ENCODE assay signal across 1 cellular context in the genomic region with DNA sequence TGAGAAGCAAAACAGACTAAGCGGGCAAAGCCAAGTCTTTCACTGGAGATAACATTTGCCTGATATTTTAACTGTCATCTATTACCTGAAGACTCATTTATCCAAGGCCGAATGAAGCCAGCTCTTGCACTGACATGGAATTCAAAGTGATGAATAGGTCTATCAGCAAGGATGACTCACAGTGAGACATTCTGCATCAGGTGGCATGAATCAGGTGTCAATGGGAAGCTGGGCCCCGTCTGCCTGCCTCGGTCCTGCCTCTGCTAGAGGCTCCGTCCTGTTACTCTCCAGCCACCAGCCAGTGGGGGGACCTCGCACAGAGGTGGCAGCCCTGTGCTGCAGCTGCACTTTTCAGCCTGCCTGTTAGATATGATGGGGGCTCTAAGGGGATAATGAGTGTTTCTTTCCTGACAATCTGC.
TF ChIP-seq lines count a peak whose summit lies in the region.

No MANE protein-coding gene starts in this region.

TF ChIP-seq in HepG2, 621 proteins besides CTCF, POLR2A, EP300 and RAD21 (continued from another document and continues in another):
- TF ChIP-seq MXI1 (IDR thresholded peaks at IDR 0.05; ENCODE audit: borderline replicate concordance, low read depth, low read length) (peak; percentile 23; the same call in 1 of the 3 replicates), ZBTB21 (CRISPR knock-in tag; IDR thresholded peaks at IDR 0.05) (no peak), ATF3 (CRISPR knock-in tag; IDR thresholded peaks at IDR 0.05) (peak; percentile 77), MAFK (conservative IDR thresholded peaks at IDR 0.05 in 1 of 2, IDR thresholded peaks at IDR 0.05 in 1 of 2; ENCODE audit: low read length in 2 of 2) (peak; percentile 10 to 16; a peak in 1 of 4 replicates), ZNF331 (CRISPR knock-in tag; IDR thresholded peaks at IDR 0.05) (no peak), HMG20A (CRISPR knock-in tag; IDR thresholded peaks at IDR 0.05; ENCODE audit: borderline replicate concordance) (0 out of 2 replicates have a peak, but pooled peaks have one; percentile 23), ZNF263 (CRISPR knock-in tag; IDR thresholded peaks at IDR 0.05) (no peak), SOX5 (CRISPR knock-in tag; IDR thresholded peaks at IDR 0.05; ENCODE audit: borderline replicate concordance) (0 out of 2 replicates have a peak, but pooled peaks have one; percentile 16), MED1 (CRISPR knock-in tag; IDR thresholded peaks at IDR 0.05) (peak; percentile 62), ZNF335 (CRISPR knock-in tag; IDR thresholded peaks at IDR 0.05) (0 out of 2 replicates have a peak, but pooled peaks have one; percentile 6), KDM1A (CRISPR knock-in tag; IDR thresholded peaks at IDR 0.05) (0 out of 2 replicates have a peak, but pooled peaks have one; percentile 15), ZNF768 (CRISPR knock-in tag; IDR thresholded peaks at IDR 0.05) (peak; percentile 52; the same call in 1 of the 2 replicates), ZMAT5 (CRISPR knock-in tag; IDR thresholded peaks at IDR 0.05; ENCODE audit: borderline replicate concordance, low read depth) (no peak), SOX6 (IDR thresholded peaks at IDR 0.05) (no peak), SOX6 (CRISPR knock-in tag; IDR thresholded peaks at IDR 0.05) (peak; percentile 57), MEIS2 (CRISPR knock-in tag; IDR thresholded peaks at IDR 0.05) (peak; percentile 54; the same call in 1 of the 2 replicates), USF2 (IDR thresholded peaks at IDR 0.05; ENCODE audit: low read depth, low read length) (0 out of 2 replicates have a peak, but pooled peaks have one; percentile 29), USF2 (CRISPR knock-in tag; IDR thresholded peaks at IDR 0.05; ENCODE audit: borderline replicate concordance) (no peak), FOSL1 (CRISPR knock-in tag; IDR thresholded peaks at IDR 0.05; ENCODE audit: borderline replicate concordance) (peak; percentile 56; the same call in 1 of the 2 replicates), STAG1 (CRISPR knock-in tag; IDR thresholded peaks at IDR 0.05) (peak; percentile 49), ERF (CRISPR knock-in tag; IDR thresholded peaks at IDR 0.05) (0 out of 2 replicates have a peak, but pooled peaks have one; percentile 45), FOSL2 (CRISPR knock-in tag; IDR thresholded peaks at IDR 0.05) (peak; percentile 96), RXRA (CRISPR knock-in tag; IDR thresholded peaks at IDR 0.05) (no peak; the same call in 1 of the 2 replicates), NR2F1 (CRISPR knock-in tag; IDR thresholded peaks at IDR 0.05) (no peak), ZNF710 (CRISPR knock-in tag; IDR thresholded peaks at IDR 0.05; ENCODE audit: borderline replicate concordance) (no peak), ZFP91 (CRISPR knock-in tag; IDR thresholded peaks at IDR 0.05; ENCODE audit: borderline replicate concordance) (peak; percentile 26; the same call in 1 of the 2 replicates), SUZ12 (IDR thresholded peaks at IDR 0.05; ENCODE audit: low read depth, low read length) (no peak), RBFOX2 (IDR thresholded peaks at IDR 0.05; ENCODE audit: low read depth, low read length) (peak; percentile 69), HDAC2 (CRISPR knock-in tag; IDR thresholded peaks at IDR 0.05) (peak; percentile 59; the same call in 1 of the 2 replicates), FOXA1 (IDR thresholded peaks at IDR 0.05) (no peak), FOXA1 (CRISPR knock-in tag; IDR thresholded peaks at IDR 0.05) (0 out of 2 replicates have a peak, but pooled peaks have one; percentile 17), ZNF615 (CRISPR knock-in tag; IDR thresholded peaks at IDR 0.05; ENCODE audit: borderline replicate concordance) (no peak)
- TF ChIP-seq, protein P1, sequence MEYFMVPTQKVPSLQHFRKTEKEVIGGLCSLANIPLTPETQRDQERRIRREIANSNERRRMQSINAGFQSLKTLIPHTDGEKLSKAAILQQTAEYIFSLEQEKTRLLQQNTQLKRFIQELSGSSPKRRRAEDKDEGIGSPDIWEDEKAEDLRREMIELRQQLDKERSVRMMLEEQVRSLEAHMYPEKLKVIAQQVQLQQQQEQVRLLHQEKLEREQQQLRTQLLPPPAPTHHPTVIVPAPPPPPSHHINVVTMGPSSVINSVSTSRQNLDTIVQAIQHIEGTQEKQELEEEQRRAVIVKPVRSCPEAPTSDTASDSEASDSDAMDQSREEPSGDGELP (IDR thresholded peaks at IDR 0.05; ENCODE audit: borderline replicate concordance, low read depth): peak; percentile 73; the same call in 1 of the 2 replicates
- TF ChIP-seq, protein P2, sequence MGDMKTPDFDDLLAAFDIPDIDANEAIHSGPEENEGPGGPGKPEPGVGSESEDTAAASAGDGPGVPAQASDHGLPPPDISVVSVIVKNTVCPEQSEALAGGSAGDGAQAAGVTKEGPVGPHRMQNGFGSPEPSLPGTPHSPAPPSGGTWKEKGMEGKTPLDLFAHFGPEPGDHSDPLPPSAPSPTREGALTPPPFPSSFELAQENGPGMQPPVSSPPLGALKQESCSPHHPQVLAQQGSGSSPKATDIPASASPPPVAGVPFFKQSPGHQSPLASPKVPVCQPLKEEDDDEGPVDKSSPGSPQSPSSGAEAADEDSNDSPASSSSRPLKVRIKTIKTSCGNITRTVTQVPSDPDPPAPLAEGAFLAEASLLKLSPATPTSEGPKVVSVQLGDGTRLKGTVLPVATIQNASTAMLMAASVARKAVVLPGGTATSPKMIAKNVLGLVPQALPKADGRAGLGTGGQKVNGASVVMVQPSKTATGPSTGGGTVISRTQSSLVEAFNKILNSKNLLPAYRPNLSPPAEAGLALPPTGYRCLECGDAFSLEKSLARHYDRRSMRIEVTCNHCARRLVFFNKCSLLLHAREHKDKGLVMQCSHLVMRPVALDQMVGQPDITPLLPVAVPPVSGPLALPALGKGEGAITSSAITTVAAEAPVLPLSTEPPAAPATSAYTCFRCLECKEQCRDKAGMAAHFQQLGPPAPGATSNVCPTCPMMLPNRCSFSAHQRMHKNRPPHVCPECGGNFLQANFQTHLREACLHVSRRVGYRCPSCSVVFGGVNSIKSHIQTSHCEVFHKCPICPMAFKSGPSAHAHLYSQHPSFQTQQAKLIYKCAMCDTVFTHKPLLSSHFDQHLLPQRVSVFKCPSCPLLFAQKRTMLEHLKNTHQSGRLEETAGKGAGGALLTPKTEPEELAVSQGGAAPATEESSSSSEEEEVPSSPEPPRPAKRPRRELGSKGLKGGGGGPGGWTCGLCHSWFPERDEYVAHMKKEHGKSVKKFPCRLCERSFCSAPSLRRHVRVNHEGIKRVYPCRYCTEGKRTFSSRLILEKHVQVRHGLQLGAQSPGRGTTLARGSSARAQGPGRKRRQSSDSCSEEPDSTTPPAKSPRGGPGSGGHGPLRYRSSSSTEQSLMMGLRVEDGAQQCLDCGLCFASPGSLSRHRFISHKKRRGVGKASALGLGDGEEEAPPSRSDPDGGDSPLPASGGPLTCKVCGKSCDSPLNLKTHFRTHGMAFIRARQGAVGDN (CRISPR knock-in tag; IDR thresholded peaks at IDR 0.05): peak; percentile 84
- TF ChIP-seq, protein P3, sequence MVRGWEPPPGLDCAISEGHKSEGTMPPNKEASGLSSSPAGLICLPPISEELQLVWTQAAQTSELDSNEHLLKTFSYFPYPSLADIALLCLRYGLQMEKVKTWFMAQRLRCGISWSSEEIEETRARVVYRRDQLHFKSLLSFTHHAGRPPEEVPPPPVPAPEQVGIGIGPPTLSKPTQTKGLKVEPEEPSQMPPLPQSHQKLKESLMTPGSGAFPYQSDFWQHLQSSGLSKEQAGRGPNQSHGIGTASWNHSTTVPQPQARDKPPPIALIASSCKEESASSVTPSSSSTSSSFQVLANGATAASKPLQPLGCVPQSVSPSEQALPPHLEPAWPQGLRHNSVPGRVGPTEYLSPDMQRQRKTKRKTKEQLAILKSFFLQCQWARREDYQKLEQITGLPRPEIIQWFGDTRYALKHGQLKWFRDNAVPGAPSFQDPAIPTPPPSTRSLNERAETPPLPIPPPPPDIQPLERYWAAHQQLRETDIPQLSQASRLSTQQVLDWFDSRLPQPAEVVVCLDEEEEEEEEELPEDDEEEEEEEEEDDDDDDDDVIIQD (CRISPR knock-in tag; IDR thresholded peaks at IDR 0.05; ENCODE audit: low read depth): peak; percentile 54
- TF ChIP-seq, protein P4, sequence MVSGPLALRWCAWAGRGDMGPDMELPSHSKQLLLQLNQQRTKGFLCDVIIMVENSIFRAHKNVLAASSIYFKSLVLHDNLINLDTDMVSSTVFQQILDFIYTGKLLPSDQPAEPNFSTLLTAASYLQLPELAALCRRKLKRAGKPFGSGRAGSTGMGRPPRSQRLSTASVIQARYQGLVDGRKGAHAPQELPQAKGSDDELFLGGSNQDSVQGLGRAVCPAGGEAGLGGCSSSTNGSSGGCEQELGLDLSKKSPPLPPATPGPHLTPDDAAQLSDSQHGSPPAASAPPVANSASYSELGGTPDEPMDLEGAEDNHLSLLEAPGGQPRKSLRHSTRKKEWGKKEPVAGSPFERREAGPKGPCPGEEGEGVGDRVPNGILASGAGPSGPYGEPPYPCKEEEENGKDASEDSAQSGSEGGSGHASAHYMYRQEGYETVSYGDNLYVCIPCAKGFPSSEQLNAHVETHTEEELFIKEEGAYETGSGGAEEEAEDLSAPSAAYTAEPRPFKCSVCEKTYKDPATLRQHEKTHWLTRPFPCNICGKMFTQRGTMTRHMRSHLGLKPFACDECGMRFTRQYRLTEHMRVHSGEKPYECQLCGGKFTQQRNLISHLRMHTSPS (CRISPR knock-in tag; IDR thresholded peaks at IDR 0.05; ENCODE audit: low read depth): no peak
